Comparison of ENCODE assay signal across 22 cellular contexts in the genomic region with DNA sequence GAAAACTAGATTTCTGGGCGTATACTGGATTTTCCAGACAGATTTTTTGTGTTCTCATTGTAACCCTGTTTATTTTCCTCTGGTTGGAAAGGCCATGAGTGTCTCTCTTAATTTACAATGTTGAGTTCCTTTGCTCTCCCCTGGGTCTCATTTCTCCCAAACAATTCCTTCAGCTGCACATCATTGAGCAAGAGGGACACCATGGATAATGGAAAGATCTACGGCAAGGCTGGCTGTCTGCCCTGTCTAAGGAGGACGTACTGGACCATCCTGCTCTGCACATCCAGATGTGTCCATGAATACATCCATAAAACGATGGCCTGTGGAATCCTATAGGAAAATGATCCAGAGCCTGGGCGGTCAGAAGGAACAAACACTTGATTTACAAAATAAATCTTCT.
"Had no signal": no experiment of that assay in that cellular context is flagged by ENCODE, and none has a peak within 500 bp of the region (broad histone marks: within the 10 kb centered on the region; RNA-seq: fewer than 3 reads in every experiment).

No MANE protein-coding gene starts in this region.

- H3K4me3 ChIP-seq: coronary artery, hepatocyte, mucosa of descending colon, pancreas had no signal

- H3K4me1 ChIP-seq: pancreas had no signal

- DNase-seq: activated CD4-positive, alpha-beta T cell treated with anti-CD3 and anti-CD28 coated beads, Interleukin-2, amount 50 U/mL, for 1 hour; activated CD8-positive, alpha-beta memory T cell treated with anti-CD3 and anti-CD28 coated beads, Interleukin-2, amount 50 U/mL, for 4 hours; activated effector memory CD4-positive, alpha-beta T cell treated with Interleukin-2 at 50 U/mL for 16 hours; activated naive CD4-positive, alpha-beta T cell treated with anti-CD3 and anti-CD28 coated beads, Interleukin-2, amount 10 ng/mL, durations not matched to agents 7 days and 5 days; activated T-cell treated with anti-CD3 and anti-CD28 coated beads, Interleukin-2, amount 50 U/mL, for 48 hours; aorta; brain microvascular endothelial cell; erythroblast; mammary epithelial cell; naive B cell; pancreas; stimulated activated CD4-positive, alpha-beta T cell treated with anti-CD3 and anti-CD28 coated beads, Interleukin-12 subunit alpha, Interleukin-12 subunit beta, amount 100 ng/mL, for 4 hours; stimulated activated CD4-positive, alpha-beta T cell treated with anti-CD3 and anti-CD28 coated beads, Interleukin-1b, Interleukin-23, amount 100 ng/mL, for 48 hours; stimulated activated naive CD4-positive, alpha-beta T cell treated with Interleukin-2 at 50 U/mL for 16 hours; T-cell; T-helper 9 cell had no signal

- ATAC-seq: mucosa of descending colon, pancreas, SK-N-SH treated with all-trans-retinoic acid at 6 μM for 48 hours, T-cell had no signal

- FAIRE-seq: islet of Langerhans had no signal

- H3K27ac ChIP-seq: brain microvascular endothelial cell, coronary artery, hepatocyte, neutrophil, pancreas had no signal

- H3K36me3 ChIP-seq: brain microvascular endothelial cell, neutrophil, pancreas had no signal

- H3K4me2 ChIP-seq: hepatocyte had no signal

- H3K79me2 ChIP-seq: hepatocyte had no signal

- H2AFZ ChIP-seq: hepatocyte had no signal

- H3K27me3 ChIP-seq: brain microvascular endothelial cell, hepatocyte, neutrophil had no signal

- H3K9me3 ChIP-seq: mucosa of descending colon, neutrophil, pancreas had no signal
